18 cellular contexts compared by ENCODE assay signal in the genomic region with DNA sequence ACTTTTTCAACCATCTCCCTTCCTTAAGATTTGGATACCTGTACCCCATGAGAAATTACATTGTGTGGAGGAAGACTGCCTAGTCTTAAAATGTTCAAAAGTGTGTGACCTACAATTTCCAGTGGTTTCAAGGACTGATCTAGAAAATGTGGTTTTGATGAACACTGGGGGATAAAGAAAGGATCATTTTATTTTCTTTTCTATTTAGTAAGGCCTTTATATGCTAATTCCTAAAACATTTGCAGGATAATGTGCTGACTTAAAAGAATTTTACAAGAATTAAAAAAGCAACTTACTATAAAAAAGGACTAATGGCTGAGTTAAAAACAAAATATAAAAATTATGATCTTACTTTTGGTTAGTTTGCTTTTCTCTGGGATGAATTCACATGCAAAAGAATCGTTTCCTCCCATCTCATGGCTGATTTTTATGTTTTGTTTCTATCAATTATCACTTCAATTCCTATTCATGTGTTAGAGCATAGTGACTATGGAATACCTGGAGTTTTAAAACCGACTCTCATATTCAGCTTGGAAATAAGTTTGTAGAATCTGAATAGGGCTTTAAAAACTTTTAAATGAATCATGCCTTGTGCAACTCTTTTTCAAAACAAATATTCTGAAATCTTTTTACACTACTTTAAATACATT. TPM values are rescaled to one million over a fixed set of nuclear protein-coding genes. Genes with fewer than 3 reads are reported as not detected.
DNase-seq lines count a peak whose midpoint lies in the region; ATAC-seq, FAIRE-seq and TF ChIP-seq lines count a peak whose summit lies in the region.
"Had no signal": no experiment of that assay in that cellular context is flagged by ENCODE, and none has a peak within 500 bp of the region (broad histone marks: within the 10 kb centered on the region; RNA-seq: fewer than 3 reads in every experiment).

No MANE protein-coding gene starts in this region.

- no peaks in the 10 kb centered on the region for H3K36me3 ChIP-seq in GM23248 (ENCODE audit: low read depth)
- H3K36me3 ChIP-seq in tibial nerve: no peaks in the 10 kb centered on the region
- H3K36me3 ChIP-seq in pancreas: no peaks in the 10 kb centered on the region
- H3K36me3 ChIP-seq: BLaER1 treated with 17β-estradiol and CSF1 and Interleukin-3, amounts not matched to agents 10 nM and 100 nM had no signal

- no peak for FAIRE-seq in pancreas (lab: Jason Lieb, UNC)
- FAIRE-seq: H1, HepG2 had no signal

- in situ Hi-C loops in GM23248 (cut with MboI): no loop called here

- H3K4me2 ChIP-seq in GM23248 (ENCODE audit: unreplicated experiment): no peak overlapping the region
- H3K4me2 ChIP-seq: BLaER1 treated with 17β-estradiol and CSF1 and Interleukin-3, amounts not matched to agents 10 nM and 100 nM had no signal

- H3K9me2 ChIP-seq in GM23248 (ENCODE audit: insufficient read depth): no peaks in the 10 kb centered on the region

- H3K4me3 ChIP-seq in GM23248 (no peak overlapping the region), dorsolateral prefrontal cortex (peak overlapping the region in 1 of 59 donors; percentile 41), tibial nerve (no peak overlapping the region), pancreas (no peak overlapping the region)
- H3K4me3 ChIP-seq: BLaER1 treated with 17β-estradiol and CSF1 and Interleukin-3, amounts not matched to agents 10 nM and 100 nM had no signal

- H3F3A ChIP-seq in GM23248 (ENCODE audit: insufficient read depth): no peaks in the 10 kb centered on the region

- H3K79me2 ChIP-seq in GM23248 (ENCODE audit: insufficient read depth): no peaks in the 10 kb centered on the region

- peak overlapping the region; percentile 37 for H3K27ac Mint-ChIP-seq in WTC11
- H3K27ac Mint-ChIP-seq: B cell; CD8-positive, alpha-beta T cell; IgD-negative memory B cell had no signal

- peaks cover 8% of the 10 kb centered on the region; the same call in 1 of the 2 replicates for H3K4me1 ChIP-seq in GM23248 (ENCODE audit: insufficient read depth)
- H3K4me1 ChIP-seq in tibial nerve: no peaks in the 10 kb centered on the region
- H3K4me1 ChIP-seq in pancreas: no peaks in the 10 kb centered on the region
- H3K4me1 ChIP-seq: BLaER1 treated with 17β-estradiol and CSF1 and Interleukin-3, amounts not matched to agents 10 nM and 100 nM had no signal

- H3K27me3 ChIP-seq in GM23248 (replicated peaks; ENCODE audit: insufficient read depth): no peaks in the 10 kb centered on the region
- no peaks in the 10 kb centered on the region for H3K27me3 ChIP-seq in dorsolateral prefrontal cortex
- H3K27me3 ChIP-seq in tibial nerve: no peaks in the 10 kb centered on the region
- H3K27me3 ChIP-seq in pancreas: no peaks in the 10 kb centered on the region
- H3K27me3 ChIP-seq: BLaER1 treated with 17β-estradiol and CSF1 and Interleukin-3, amounts not matched to agents 10 nM and 100 nM had no signal

- H3K9me3 Mint-ChIP-seq in WTC11: no peaks in the 10 kb centered on the region
- H3K9me3 Mint-ChIP-seq: CD8-positive, alpha-beta T cell; H9 had no signal

- no peaks in the 10 kb centered on the region for H4K20me1 ChIP-seq in GM23248 (ENCODE audit: insufficient read depth)
- H4K20me1 ChIP-seq: BLaER1 treated with 17β-estradiol and CSF1 and Interleukin-3, amounts not matched to agents 10 nM and 100 nM had no signal

- H3K9ac ChIP-seq in GM23248: no peak overlapping the region
- H3K9ac ChIP-seq: BLaER1 treated with 17β-estradiol and CSF1 and Interleukin-3, amounts not matched to agents 10 nM and 100 nM had no signal

- 9 to 29% methylated on average over 2 of the region's 2 CpGs for WGBS in GM23248 (ENCODE audit: low coverage in 1 of 2, low lambda C conversion rate in 2 of 2, missing lambda C conversion rate in 2 of 2), 2 experiments
- 73 to 81% methylated on average over 2 of the region's 2 CpGs for WGBS in tibial nerve, 2 donors
- WGBS in pancreas, 2 donors: 57 to 66% methylated on average over 2 of the region's 2 CpGs

- H3K4me3 Mint-ChIP-seq in WTC11: peak overlapping the region; percentile 21
- H3K4me3 Mint-ChIP-seq: B cell; CD8-positive, alpha-beta T cell; H9; IgD-negative memory B cell had no signal

- H3K9me3 ChIP-seq in GM23248 (ENCODE audit: low read depth) (no peaks in the 10 kb centered on the region), tibial nerve (no peaks in the 10 kb centered on the region), pancreas (no peaks in the 10 kb centered on the region)
- H3K9me3 ChIP-seq: BLaER1 treated with 17β-estradiol and CSF1 and Interleukin-3, amounts not matched to agents 10 nM and 100 nM had no signal

- POLR2A ChIA-PET in WTC11 (lab: Charles Lee): no interaction called here

- H3K4me1 Mint-ChIP-seq in WTC11: peaks cover 36% of the 10 kb centered on the region
- H3K4me1 Mint-ChIP-seq: IgD-negative memory B cell had no signal

- intact Hi-C loops in dorsolateral prefrontal cortex (cut with DNase I): no loop called here
- intact Hi-C loops in pancreas (cut with DNase I): no loop called here

- TF ChIP-seq POLR2A in tibial nerve (IDR thresholded peaks at IDR 0.05): no peak

- ATAC-seq in WTC11: no peak
- no peak for ATAC-seq in pancreas
- no peak for ATAC-seq in GM18868 (IDR thresholded peaks at IDR 0.05; ENCODE audit: unreplicated experiment)
- ATAC-seq: CD8-positive, alpha-beta T cell had no signal

- no peak for TF ChIP-seq CTCF in WTC11 (IDR thresholded peaks at IDR 0.05)
- TF ChIP-seq CTCF in dorsolateral prefrontal cortex (IDR thresholded peaks at IDR 0.05 in 54 of 56, conservative IDR thresholded peaks at IDR 0.05 in 2 of 56; ENCODE audit: low read depth in 1 of 56, partially characterized antibody in 56 of 56): no peak
- TF ChIP-seq CTCF in tibial nerve (IDR thresholded peaks at IDR 0.05): no peak
- no peak for TF ChIP-seq CTCF in pancreas (IDR thresholded peaks at IDR 0.05)

- no peak overlapping the region for H3K27ac ChIP-seq in GM23248
- peak overlapping the region in 55 of 59 donors; percentile 30 to 95 (median 85) for H3K27ac ChIP-seq in dorsolateral prefrontal cortex
- peak overlapping the region; percentile 82 for H3K27ac ChIP-seq in substantia nigra (ENCODE audit: low read depth, low read length, poor library complexity, severe bottlenecking)
- H3K27ac ChIP-seq in tibial nerve: no peak overlapping the region
- H3K27ac ChIP-seq in pancreas: no peak overlapping the region
- H3K27ac ChIP-seq: BLaER1 treated with 17β-estradiol and CSF1 and Interleukin-3, amounts not matched to agents 10 nM and 100 nM had no signal

- H3K36me3 Mint-ChIP-seq in WTC11: no peaks in the 10 kb centered on the region
- H3K36me3 Mint-ChIP-seq: CD8-positive, alpha-beta T cell; IgD-negative memory B cell had no signal

- DNase-seq in GM23248 (peak; percentile 21), WTC11 (ENCODE audit: low spot score) (no peak), dorsolateral prefrontal cortex (no peak), substantia nigra (lab: John Stamatoyannopoulos, UW) (no peak), tibial nerve (ENCODE audit: low spot score in 2 of 2) (no peak), pancreas (no peak)
- DNase-seq: 8988T; Calu3; CD8-positive, alpha-beta T cell; DMS79 treated with DMSO at 0.1 percent for 48 hours; GF-D8; H9 had no signal

- CTCF ChIA-PET in WTC11 (lab: Charles Lee): no interaction called here

- TF ChIP-seq EP300 in tibial nerve (IDR thresholded peaks at IDR 0.05): no peak

- no peaks in the 10 kb centered on the region for H3K27me3 Mint-ChIP-seq in WTC11 (ENCODE audit: low read depth)

- H2AFZ ChIP-seq in GM23248: no peak overlapping the region; the same call in 1 of the 2 replicates

TF ChIP-seq in WTC11, 78 proteins besides CTCF, POLR2A, EP300 and RAD21 (continues in another document):
- TF ChIP-seq ZNF232 (CRISPR knock-in tag; IDR thresholded peaks at IDR 0.05) (no peak), OVOL2 (CRISPR knock-in tag; IDR thresholded peaks at IDR 0.05; ENCODE audit: borderline replicate concordance) (no peak), PRRX2 (CRISPR knock-in tag; IDR thresholded peaks at IDR 0.05) (no peak), ZNF416 (CRISPR knock-in tag; IDR thresholded peaks at IDR 0.05) (no peak), ZNF263 (CRISPR knock-in tag; IDR thresholded peaks at IDR 0.05; ENCODE audit: low read depth) (no peak), ZNF219 (CRISPR knock-in tag; IDR thresholded peaks at IDR 0.05; ENCODE audit: borderline replicate concordance) (no peak), NR1H2 (CRISPR knock-in tag; IDR thresholded peaks at IDR 0.05) (no peak)
- TF ChIP-seq, protein P1, sequence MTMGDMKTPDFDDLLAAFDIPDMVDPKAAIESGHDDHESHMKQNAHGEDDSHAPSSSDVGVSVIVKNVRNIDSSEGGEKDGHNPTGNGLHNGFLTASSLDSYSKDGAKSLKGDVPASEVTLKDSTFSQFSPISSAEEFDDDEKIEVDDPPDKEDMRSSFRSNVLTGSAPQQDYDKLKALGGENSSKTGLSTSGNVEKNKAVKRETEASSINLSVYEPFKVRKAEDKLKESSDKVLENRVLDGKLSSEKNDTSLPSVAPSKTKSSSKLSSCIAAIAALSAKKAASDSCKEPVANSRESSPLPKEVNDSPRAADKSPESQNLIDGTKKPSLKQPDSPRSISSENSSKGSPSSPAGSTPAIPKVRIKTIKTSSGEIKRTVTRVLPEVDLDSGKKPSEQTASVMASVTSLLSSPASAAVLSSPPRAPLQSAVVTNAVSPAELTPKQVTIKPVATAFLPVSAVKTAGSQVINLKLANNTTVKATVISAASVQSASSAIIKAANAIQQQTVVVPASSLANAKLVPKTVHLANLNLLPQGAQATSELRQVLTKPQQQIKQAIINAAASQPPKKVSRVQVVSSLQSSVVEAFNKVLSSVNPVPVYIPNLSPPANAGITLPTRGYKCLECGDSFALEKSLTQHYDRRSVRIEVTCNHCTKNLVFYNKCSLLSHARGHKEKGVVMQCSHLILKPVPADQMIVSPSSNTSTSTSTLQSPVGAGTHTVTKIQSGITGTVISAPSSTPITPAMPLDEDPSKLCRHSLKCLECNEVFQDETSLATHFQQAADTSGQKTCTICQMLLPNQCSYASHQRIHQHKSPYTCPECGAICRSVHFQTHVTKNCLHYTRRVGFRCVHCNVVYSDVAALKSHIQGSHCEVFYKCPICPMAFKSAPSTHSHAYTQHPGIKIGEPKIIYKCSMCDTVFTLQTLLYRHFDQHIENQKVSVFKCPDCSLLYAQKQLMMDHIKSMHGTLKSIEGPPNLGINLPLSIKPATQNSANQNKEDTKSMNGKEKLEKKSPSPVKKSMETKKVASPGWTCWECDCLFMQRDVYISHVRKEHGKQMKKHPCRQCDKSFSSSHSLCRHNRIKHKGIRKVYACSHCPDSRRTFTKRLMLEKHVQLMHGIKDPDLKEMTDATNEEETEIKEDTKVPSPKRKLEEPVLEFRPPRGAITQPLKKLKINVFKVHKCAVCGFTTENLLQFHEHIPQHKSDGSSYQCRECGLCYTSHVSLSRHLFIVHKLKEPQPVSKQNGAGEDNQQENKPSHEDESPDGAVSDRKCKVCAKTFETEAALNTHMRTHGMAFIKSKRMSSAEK (CRISPR knock-in tag; IDR thresholded peaks at IDR 0.05; ENCODE audit: borderline replicate concordance): no peak

RNA-seq across cellular contexts. Expression of a gene that starts 39.9 kb away (rescaled TPM):
- 42.6 and 52.6 TPM in 2 replicates for total RNA-seq in GM23248 (2014; rRNA removed; shearing (Covaris generic))
- polyA plus RNA-seq in GM23248 (2016; fragmentation: Nextera tagmentation; extraction: Ambion mirVana): 55.8 and 56.2 TPM in 2 replicates
- total RNA-seq in WTC11 (2021): 81.0 to 107 TPM (median 101 TPM) in 3 replicates
- total RNA-seq in dorsolateral prefrontal cortex: 10 to 100 TPM in 80 of 120 experiments, 1 to 10 TPM in 40; 3.2 to 42.6 (median 13.0) TPM
- 100 to 1,000 TPM in 1 of 4 donors, 10 to 100 TPM in 3; 50.0 to 112 (median 74.3) TPM for total RNA-seq in tibial nerve
- 10 to 100 TPM in 1 of 6 donors, 1 to 10 TPM in 5; 2.6 to 17.8 (median 6.0) TPM for total RNA-seq in pancreas
- polyA plus RNA-seq in pancreas: 1 to 10 TPM; 4.0 to 5.0 TPM

Comparison
In these comparisons a context has a peak if more than half of its experiments do, and no peak if none do; other contexts are left out.
1. H3K27ac ChIP-seq: peak in dorsolateral prefrontal cortex (55 of 59) and substantia nigra (single experiment); none in GM23248 (single experiment), tibial nerve (0 of 4) and pancreas (0 of 4).